ENCODE assay signal across 25 cellular contexts in genomic region chr2:34670482-34670881, GRCh38.
"Had no signal": no experiment of that assay in that cellular context is flagged by ENCODE, and none has a peak within 500 bp of the region (broad histone marks: within the 10 kb centered on the region; RNA-seq: fewer than 3 reads in every experiment).

No MANE protein-coding gene starts in this region.

- H3K9me3 ChIP-seq: neutrophil, pancreas, right lobe of liver, testis, tibial artery had no signal

- H3K9me3 Mint-ChIP-seq: memory B cell, neural crest cell, type B pancreatic cell had no signal

- DNase-seq: dorsolateral prefrontal cortex; effector CD4-positive, alpha-beta T cell; hypothalamus; immature natural killer cell; islet precursor cell; kidney glomerular epithelial cell; natural killer cell; pancreas; right lobe of liver; small intestine; stimulated activated CD4-positive, alpha-beta T cell treated with anti-CD3 and anti-CD28 coated beads, Interleukin-12 subunit alpha, Interleukin-12 subunit beta, amount 100 ng/mL, for 4 hours; stimulated activated CD4-positive, alpha-beta T cell treated with anti-CD3 and anti-CD28 coated beads, Interleukin-1b, Interleukin-23, amount 100 ng/mL, for 48 hours; stimulated activated CD4-positive, alpha-beta T cell treated with anti-CD3 and anti-CD28 coated beads, Interleukin-4, amount 100 ng/mL, for 1 hour; stimulated activated CD8-positive, alpha-beta memory T cell treated with anti-CD3 and anti-CD28 coated beads, Interleukin-4, amount 100 ng/mL, for 48 hours; stimulated activated naive CD8-positive, alpha-beta T cell treated with anti-CD3 and anti-CD28 coated beads, Interleukin-15, Interleukin-2, amounts not matched to agents 100 U/mL and 50 U/mL, for 24 hours; substantia nigra; testis; tibial artery had no signal

- H3K4me3 Mint-ChIP-seq: immature natural killer cell, memory B cell, natural killer cell, neural crest cell, type B pancreatic cell had no signal

- H3K4me1 Mint-ChIP-seq: immature natural killer cell, memory B cell, natural killer cell had no signal

- H3K27ac Mint-ChIP-seq: immature natural killer cell, memory B cell, natural killer cell, type B pancreatic cell had no signal

- ATAC-seq: pancreas; right lobe of liver; stimulated activated naive CD8-positive, alpha-beta T cell treated with anti-CD3 and anti-CD28 coated beads, Interleukin-15, Interleukin-2, amounts not matched to agents 100 U/mL and 50 U/mL, for 24 hours had no signal

- FAIRE-seq: colon, frontal cortex, pancreas, small intestine had no signal

- H3K36me3 ChIP-seq: neutrophil, pancreas, right lobe of liver, tibial artery had no signal

- H3K4me3 ChIP-seq: dorsolateral prefrontal cortex, lung, pancreas, right lobe of liver, testis, tibial artery had no signal

- H3K27ac ChIP-seq: dorsolateral prefrontal cortex, neutrophil, pancreas, right lobe of liver, testis, tibial artery had no signal

- H3K4me1 ChIP-seq: pancreas, right lobe of liver, testis, tibial artery had no signal

- H3K27me3 ChIP-seq: dorsolateral prefrontal cortex, neutrophil, pancreas, right lobe of liver, testis, tibial artery had no signal

- H3K36me3 Mint-ChIP-seq: immature natural killer cell, memory B cell, natural killer cell, type B pancreatic cell had no signal
